ENCODE assay signal across 8 cellular contexts in genomic region chr7:2165610-2166594, GRCh38.
DNase-seq lines count a peak whose midpoint lies in the region; ATAC-seq, FAIRE-seq and TF ChIP-seq lines count a peak whose summit lies in the region.

No MANE protein-coding gene starts in this region.

- TF ChIP-seq CTCF in dorsolateral prefrontal cortex (IDR thresholded peaks at IDR 0.05 in 54 of 56, conservative IDR thresholded peaks at IDR 0.05 in 2 of 56; ENCODE audit: low read depth in 1 of 56, partially characterized antibody in 56 of 56) = no peak

- H3K4me1 ChIP-seq in BLaER1 = peaks cover 93% of the 10 kb centered on the region

- intact Hi-C loops in dorsolateral prefrontal cortex (cut with DNase I) = no loop called here

- no peaks in the 10 kb centered on the region for H3K27me3 ChIP-seq in BLaER1
- H3K27me3 ChIP-seq in dorsolateral prefrontal cortex = no peaks in the 10 kb centered on the region

- DNase-seq in dorsolateral prefrontal cortex (no peak), NCI-H1694 (lab: John Stamatoyannopoulos, UW) (no peak), NCI-H526 treated with DMSO at 0.1 percent for 48 hours (lab: John Stamatoyannopoulos, UW) (no peak), HTR-8/SVneo (ENCODE audit: insufficient read length, low spot score) (no peak), NCI-H146 treated with DMSO at 0.1 percent for 48 hours (lab: John Stamatoyannopoulos, UW; ENCODE audit: unreplicated experiment) (no peak)

- no peaks in the 10 kb centered on the region for H3K9me3 ChIP-seq in BLaER1

- H4K20me1 ChIP-seq in BLaER1 = no peaks in the 10 kb centered on the region

- H3K4me3 ChIP-seq in BLaER1 = no peak overlapping the region
- H3K4me3 ChIP-seq in dorsolateral prefrontal cortex = no peak overlapping the region

- peak overlapping the region; percentile 82 for H3K4me2 ChIP-seq in BLaER1

- ATAC-seq in GM19351 (IDR thresholded peaks at IDR 0.05; ENCODE audit: unreplicated experiment) (peak; percentile 99), HG03066 (IDR thresholded peaks at IDR 0.05; ENCODE audit: low read depth, unreplicated experiment) (peak; percentile 92)

- no peak for FAIRE-seq in HTR-8/SVneo (lab: Jason Lieb, UNC)

- H3K9ac ChIP-seq in BLaER1 = peak overlapping the region; percentile 34; the same call in 1 of the 2 replicates

- H3K27ac ChIP-seq in BLaER1 (peak overlapping the region; percentile 71), dorsolateral prefrontal cortex (peak overlapping the region; percentile 18 to 92 (median 78))

- H3K36me3 ChIP-seq in BLaER1 = no peaks in the 10 kb centered on the region
